24 cellular contexts compared by ENCODE assay signal in genomic region chr7:40979296-40979695, GRCh38.
DNase-seq lines count a peak whose midpoint lies in the region; ATAC-seq, FAIRE-seq and TF ChIP-seq lines count a peak whose summit lies in the region.
"Had no signal": no experiment of that assay in that cellular context is flagged by ENCODE, and none has a peak within 500 bp of the region (broad histone marks: within the 10 kb centered on the region; RNA-seq: fewer than 3 reads in every experiment).

No MANE protein-coding gene starts in this region.

- no peak for TF ChIP-seq CTCF in astrocyte (IDR thresholded peaks at IDR 0.05; ENCODE audit: insufficient read depth, low read depth, low read length)

- no peaks in the 10 kb centered on the region for H3K79me2 ChIP-seq in astrocyte (ENCODE audit: insufficient read depth, low read length)

- no peaks in the 10 kb centered on the region for H4K20me1 ChIP-seq in astrocyte (ENCODE audit: insufficient read depth, low read length)

- peaks cover 4% of the 10 kb centered on the region for H3K27me3 Mint-ChIP-seq in astrocyte (ENCODE audit: low read depth, unreplicated experiment)
- H3K27me3 Mint-ChIP-seq: B cell, T-cell had no signal

- H3K4me3 Mint-ChIP-seq in astrocyte (ENCODE audit: unreplicated experiment): no peak overlapping the region
- H3K4me3 Mint-ChIP-seq: B cell; CD8-positive, alpha-beta T cell; T-cell had no signal

- H3K27me3 ChIP-seq in astrocyte (ENCODE audit: insufficient read depth, low read length): no peaks in the 10 kb centered on the region

- H3K27ac ChIP-seq in astrocyte (ENCODE audit: low read depth, low read length): no peak overlapping the region
- H3K27ac ChIP-seq: 22Rv1 had no signal

- peaks cover 7% of the 10 kb centered on the region for H3K4me1 Mint-ChIP-seq in astrocyte (ENCODE audit: low read depth, unreplicated experiment)
- H3K4me1 Mint-ChIP-seq: B cell, T-cell had no signal

- H3K4me3 ChIP-seq in astrocyte (ENCODE audit: insufficient read depth, low read depth, low read length): no peak overlapping the region

- H3K4me2 ChIP-seq in astrocyte (ENCODE audit: low read length): no peak overlapping the region

- peaks cover 3% of the 10 kb centered on the region for H3K4me1 ChIP-seq in astrocyte (ENCODE audit: insufficient read depth, low read length)
- H3K4me1 ChIP-seq: Caco-2 had no signal

- no peak overlapping the region for H3K9ac ChIP-seq in astrocyte (ENCODE audit: low read length)

- ATAC-seq in HG03469 (IDR thresholded peaks at IDR 0.05; ENCODE audit: unreplicated experiment) (no peak), HG03196 (IDR thresholded peaks at IDR 0.05; ENCODE audit: unreplicated experiment) (no peak)
- ATAC-seq: CD8-positive, alpha-beta T cell; Right ventricle myocardium inferior; T-cell had no signal

- H3K27ac Mint-ChIP-seq in astrocyte (ENCODE audit: unreplicated experiment): no peak overlapping the region
- H3K27ac Mint-ChIP-seq: B cell; CD8-positive, alpha-beta T cell; T-cell had no signal

- H3K9me3 ChIP-seq in astrocyte (ENCODE audit: insufficient read depth, low read depth, low read length): no peaks in the 10 kb centered on the region

- no peak overlapping the region for H2AFZ ChIP-seq in astrocyte (ENCODE audit: low read depth, low read length)

- H3K36me3 ChIP-seq in astrocyte (ENCODE audit: insufficient read depth, low read length): no peaks in the 10 kb centered on the region

- DNase-seq in NCI-H82 (lab: John Stamatoyannopoulos, UW) (peak; percentile 36), NCI-H82 treated with DMSO at 0.1 percent for 48 hours (lab: John Stamatoyannopoulos, UW; ENCODE audit: unreplicated experiment) (no peak), astrocyte (ENCODE audit: low read depth) (peak; percentile 46), iris pigment epithelial cell (ENCODE audit: low read depth) (peak; percentile 22), urothelium cell line (ENCODE audit: low spot score) (peak; percentile 20)
- DNase-seq in activated CD8-positive, alpha-beta memory T cell treated with anti-CD3 and anti-CD28 coated beads for 24 hours: no peak
- DNase-seq: Caco-2; CD8-positive, alpha-beta T cell; EL; HCEC 1CT; NCI-H1048; NCI-H1417; NCI-H1694; NCI-H2029 treated with DMSO at 0.1 percent for 48 hours; NCI-H2227 treated with DMSO at 0.1 percent for 48 hours; NCI-H69; T-cell had no signal

- H3K9me3 Mint-ChIP-seq in astrocyte (ENCODE audit: unreplicated experiment): peaks cover 1% of the 10 kb centered on the region

- FAIRE-seq in astrocyte (lab: Jason Lieb, UNC): no peak
- FAIRE-seq in urothelium cell line (lab: Jason Lieb, UNC): peak; percentile 30
- FAIRE-seq: GM18507, H1 had no signal

- no peaks in the 10 kb centered on the region for H3K36me3 Mint-ChIP-seq in astrocyte (ENCODE audit: low read depth, unreplicated experiment)
- H3K36me3 Mint-ChIP-seq: CD8-positive, alpha-beta T cell; T-cell had no signal

Comparison
In these comparisons a context has a peak if more than half of its experiments do, and no peak if none do; other contexts are left out.
1. DNase-seq: peak in NCI-H82 (single experiment), astrocyte (single experiment), iris pigment epithelial cell (single experiment) and urothelium cell line (single experiment); none in NCI-H82 treated with DMSO at 0.1 percent for 48 hours (single experiment) and activated CD8-positive, alpha-beta memory T cell treated with anti-CD3 and anti-CD28 coated beads for 24 hours (single experiment).